In the genomic region with DNA sequence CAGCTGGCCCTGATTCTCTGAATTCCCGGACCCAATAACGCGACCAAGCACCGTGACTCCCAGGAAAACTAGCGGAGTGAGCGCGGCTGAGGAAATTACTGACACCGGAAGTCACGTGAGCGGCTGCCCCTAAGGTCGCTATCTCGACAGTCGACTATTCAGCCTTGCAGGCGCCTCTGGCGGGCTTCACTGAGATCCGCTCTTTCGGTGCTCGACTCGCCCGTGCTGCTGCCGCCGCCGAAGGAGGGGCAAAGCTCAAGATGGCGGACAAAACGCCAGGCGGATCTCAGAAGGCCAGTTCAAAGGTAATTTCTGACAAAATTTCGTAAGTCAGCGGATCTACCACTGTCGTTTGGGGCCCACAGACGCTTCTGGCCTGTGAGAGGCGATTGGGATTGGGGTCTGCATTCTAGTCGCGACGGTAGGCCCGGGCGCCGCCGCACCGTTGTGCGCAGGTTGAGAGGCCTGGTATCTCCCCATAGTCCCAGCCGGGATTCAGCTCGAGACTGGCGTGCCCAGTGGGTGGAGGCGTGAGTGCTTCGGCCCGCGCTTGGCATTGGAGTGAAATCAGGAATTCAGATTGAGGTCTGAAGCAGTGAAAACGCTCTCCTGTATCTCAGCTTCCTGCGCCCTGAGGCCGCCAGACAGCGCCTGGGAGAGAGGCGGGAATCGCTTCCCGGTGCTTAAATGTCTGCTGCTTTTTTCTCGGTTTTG, we compare ENCODE assay signal across 1 cellular context.
TF ChIP-seq lines count a peak whose summit lies in the region.

A gene (plus strand): TSS at position 202 of the 714 bp plus-strand sequence. CDS start 59 bp downstream, at position 261.

TF ChIP-seq in K562, 482 proteins besides CTCF, POLR2A, EP300 and RAD21 (continued from another document and continues in another):
- TF ChIP-seq, protein P1, sequence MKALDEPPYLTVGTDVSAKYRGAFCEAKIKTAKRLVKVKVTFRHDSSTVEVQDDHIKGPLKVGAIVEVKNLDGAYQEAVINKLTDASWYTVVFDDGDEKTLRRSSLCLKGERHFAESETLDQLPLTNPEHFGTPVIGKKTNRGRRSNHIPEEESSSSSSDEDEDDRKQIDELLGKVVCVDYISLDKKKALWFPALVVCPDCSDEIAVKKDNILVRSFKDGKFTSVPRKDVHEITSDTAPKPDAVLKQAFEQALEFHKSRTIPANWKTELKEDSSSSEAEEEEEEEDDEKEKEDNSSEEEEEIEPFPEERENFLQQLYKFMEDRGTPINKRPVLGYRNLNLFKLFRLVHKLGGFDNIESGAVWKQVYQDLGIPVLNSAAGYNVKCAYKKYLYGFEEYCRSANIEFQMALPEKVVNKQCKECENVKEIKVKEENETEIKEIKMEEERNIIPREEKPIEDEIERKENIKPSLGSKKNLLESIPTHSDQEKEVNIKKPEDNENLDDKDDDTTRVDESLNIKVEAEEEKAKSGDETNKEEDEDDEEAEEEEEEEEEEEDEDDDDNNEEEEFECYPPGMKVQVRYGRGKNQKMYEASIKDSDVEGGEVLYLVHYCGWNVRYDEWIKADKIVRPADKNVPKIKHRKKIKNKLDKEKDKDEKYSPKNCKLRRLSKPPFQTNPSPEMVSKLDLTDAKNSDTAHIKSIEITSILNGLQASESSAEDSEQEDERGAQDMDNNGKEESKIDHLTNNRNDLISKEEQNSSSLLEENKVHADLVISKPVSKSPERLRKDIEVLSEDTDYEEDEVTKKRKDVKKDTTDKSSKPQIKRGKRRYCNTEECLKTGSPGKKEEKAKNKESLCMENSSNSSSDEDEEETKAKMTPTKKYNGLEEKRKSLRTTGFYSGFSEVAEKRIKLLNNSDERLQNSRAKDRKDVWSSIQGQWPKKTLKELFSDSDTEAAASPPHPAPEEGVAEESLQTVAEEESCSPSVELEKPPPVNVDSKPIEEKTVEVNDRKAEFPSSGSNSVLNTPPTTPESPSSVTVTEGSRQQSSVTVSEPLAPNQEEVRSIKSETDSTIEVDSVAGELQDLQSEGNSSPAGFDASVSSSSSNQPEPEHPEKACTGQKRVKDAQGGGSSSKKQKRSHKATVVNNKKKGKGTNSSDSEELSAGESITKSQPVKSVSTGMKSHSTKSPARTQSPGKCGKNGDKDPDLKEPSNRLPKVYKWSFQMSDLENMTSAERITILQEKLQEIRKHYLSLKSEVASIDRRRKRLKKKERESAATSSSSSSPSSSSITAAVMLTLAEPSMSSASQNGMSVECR (CRISPR knock-in tag; IDR thresholded peaks at IDR 0.05): peak; percentile 81
- TF ChIP-seq CXXC5 (CRISPR knock-in tag; IDR thresholded peaks at IDR 0.05) (peak; percentile 94), FOXP1 (CRISPR knock-in tag; IDR thresholded peaks at IDR 0.05) (peak; percentile 67; the same call in 1 of the 2 replicates), GABPB2 (CRISPR knock-in tag; conservative IDR thresholded peaks at IDR 0.05) (no peak), SAFB (IDR thresholded peaks at IDR 0.05; ENCODE audit: borderline replicate concordance, low read depth, low read length) (no peak), MYC (IDR thresholded peaks at IDR 0.05; ENCODE audit: low read depth, low read length) (peak; percentile 91), MYC (CRISPR knock-in tag; IDR thresholded peaks at IDR 0.05; ENCODE audit: borderline replicate concordance, low read depth) (no peak; the same call in 1 of the 2 replicates), FOXK1 (CRISPR knock-in tag; IDR thresholded peaks at IDR 0.05; ENCODE audit: borderline replicate concordance) (peak; percentile 43; the same call in 1 of the 2 replicates), GTF2F1 (IDR thresholded peaks at IDR 0.05; ENCODE audit: low read depth, low read length) (peak; percentile 72; the same call in 1 of the 2 replicates), RBM15 (IDR thresholded peaks at IDR 0.05; ENCODE audit: insufficient read depth, low read length) (no peak), POLR3G (IDR thresholded peaks at IDR 0.05; ENCODE audit: extremely low read depth, insufficient read length, insufficient replicate concordance) (no peak), KAT7 (CRISPR knock-in tag; IDR thresholded peaks at IDR 0.05; ENCODE audit: borderline replicate concordance) (peak; percentile 98), ZNF584 (CRISPR knock-in tag; IDR thresholded peaks at IDR 0.05; ENCODE audit: low read depth) (peak; percentile 47; the same call in 1 of the 2 replicates), HNRNPL (IDR thresholded peaks at IDR 0.05; ENCODE audit: low read depth, low read length) (no peak), E2F3 (CRISPR knock-in tag; IDR thresholded peaks at IDR 0.05) (peak; percentile 70; the same call in 1 of the 2 replicates), RCOR1 (IDR thresholded peaks at IDR 0.05; ENCODE audit: borderline replicate concordance in 1 of 2, low read depth in 2 of 2, low read length in 2 of 2) (peak in 1 of 2 experiments; percentile 88; a peak in 2 of 4 replicates), ELF4 (CRISPR knock-in tag; IDR thresholded peaks at IDR 0.05) (no peak), KDM4B (IDR thresholded peaks at IDR 0.05; ENCODE audit: borderline replicate concordance in 2 of 2, low read depth in 1 of 2) (0 out of 4 replicates have a peak, but pooled peaks of 1 of the 2 experiments have one; percentile 72), XRCC5 (IDR thresholded peaks at IDR 0.05; ENCODE audit: low read depth, low read length) (peak; percentile 99), ILF3 (IDR thresholded peaks at IDR 0.05; ENCODE audit: borderline replicate concordance) (no peak), KDM5B (IDR thresholded peaks at IDR 0.05; ENCODE audit: insufficient replicate concordance, low read depth, low read length) (peak; percentile 84), POLR2B (IDR thresholded peaks at IDR 0.05; ENCODE audit: low read depth, partially characterized antibody) (peak; percentile 62), MTA3 (IDR thresholded peaks at IDR 0.05; ENCODE audit: borderline replicate concordance) (peak; percentile 55), ATF7 (IDR thresholded peaks at IDR 0.05) (peak; percentile 79), LEF1 (IDR thresholded peaks at IDR 0.05) (peak; percentile 78), JUN (IDR thresholded peaks at IDR 0.05; ENCODE audit: borderline replicate concordance, low read depth, low read length) (peak; percentile 68), JUN (CRISPR knock-in tag; IDR thresholded peaks at IDR 0.05; ENCODE audit: borderline replicate concordance) (0 out of 2 replicates have a peak, but pooled peaks have one; percentile 82), ZNF589 (CRISPR knock-in tag; IDR thresholded peaks at IDR 0.05; ENCODE audit: low read depth) (peak; percentile 88)
- TF ChIP-seq, protein P2, sequence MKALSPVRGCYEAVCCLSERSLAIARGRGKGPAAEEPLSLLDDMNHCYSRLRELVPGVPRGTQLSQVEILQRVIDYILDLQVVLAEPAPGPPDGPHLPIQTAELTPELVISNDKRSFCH (CRISPR knock-in tag; IDR thresholded peaks at IDR 0.05): no peak
- TF ChIP-seq, protein P2 (tag; IDR thresholded peaks at IDR 0.05): peak; percentile 85
- TF ChIP-seq, protein P3, sequence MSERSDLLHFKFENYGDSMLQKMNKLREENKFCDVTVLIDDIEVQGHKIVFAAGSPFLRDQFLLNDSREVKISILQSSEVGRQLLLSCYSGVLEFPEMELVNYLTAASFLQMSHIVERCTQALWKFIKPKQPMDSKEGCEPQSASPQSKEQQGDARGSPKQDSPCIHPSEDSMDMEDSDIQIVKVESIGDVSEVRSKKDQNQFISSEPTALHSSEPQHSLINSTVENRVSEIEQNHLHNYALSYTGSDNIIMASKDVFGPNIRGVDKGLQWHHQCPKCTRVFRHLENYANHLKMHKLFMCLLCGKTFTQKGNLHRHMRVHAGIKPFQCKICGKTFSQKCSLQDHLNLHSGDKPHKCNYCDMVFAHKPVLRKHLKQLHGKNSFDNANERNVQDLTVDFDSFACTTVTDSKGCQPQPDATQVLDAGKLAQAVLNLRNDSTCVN (CRISPR knock-in tag; IDR thresholded peaks at IDR 0.05): no peak
- TF ChIP-seq, protein P4, sequence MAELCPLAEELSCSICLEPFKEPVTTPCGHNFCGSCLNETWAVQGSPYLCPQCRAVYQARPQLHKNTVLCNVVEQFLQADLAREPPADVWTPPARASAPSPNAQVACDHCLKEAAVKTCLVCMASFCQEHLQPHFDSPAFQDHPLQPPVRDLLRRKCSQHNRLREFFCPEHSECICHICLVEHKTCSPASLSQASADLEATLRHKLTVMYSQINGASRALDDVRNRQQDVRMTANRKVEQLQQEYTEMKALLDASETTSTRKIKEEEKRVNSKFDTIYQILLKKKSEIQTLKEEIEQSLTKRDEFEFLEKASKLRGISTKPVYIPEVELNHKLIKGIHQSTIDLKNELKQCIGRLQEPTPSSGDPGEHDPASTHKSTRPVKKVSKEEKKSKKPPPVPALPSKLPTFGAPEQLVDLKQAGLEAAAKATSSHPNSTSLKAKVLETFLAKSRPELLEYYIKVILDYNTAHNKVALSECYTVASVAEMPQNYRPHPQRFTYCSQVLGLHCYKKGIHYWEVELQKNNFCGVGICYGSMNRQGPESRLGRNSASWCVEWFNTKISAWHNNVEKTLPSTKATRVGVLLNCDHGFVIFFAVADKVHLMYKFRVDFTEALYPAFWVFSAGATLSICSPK (IDR thresholded peaks at IDR 0.05; ENCODE audit: borderline replicate concordance): no peak
- TF ChIP-seq, protein P5, sequence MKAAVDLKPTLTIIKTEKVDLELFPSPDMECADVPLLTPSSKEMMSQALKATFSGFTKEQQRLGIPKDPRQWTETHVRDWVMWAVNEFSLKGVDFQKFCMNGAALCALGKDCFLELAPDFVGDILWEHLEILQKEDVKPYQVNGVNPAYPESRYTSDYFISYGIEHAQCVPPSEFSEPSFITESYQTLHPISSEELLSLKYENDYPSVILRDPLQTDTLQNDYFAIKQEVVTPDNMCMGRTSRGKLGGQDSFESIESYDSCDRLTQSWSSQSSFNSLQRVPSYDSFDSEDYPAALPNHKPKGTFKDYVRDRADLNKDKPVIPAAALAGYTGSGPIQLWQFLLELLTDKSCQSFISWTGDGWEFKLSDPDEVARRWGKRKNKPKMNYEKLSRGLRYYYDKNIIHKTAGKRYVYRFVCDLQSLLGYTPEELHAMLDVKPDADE (conservative IDR thresholded peaks at IDR 0.05; ENCODE audit: control insufficient read depth, low read depth, low read length): peak; percentile 96
- TF ChIP-seq, protein P6, sequence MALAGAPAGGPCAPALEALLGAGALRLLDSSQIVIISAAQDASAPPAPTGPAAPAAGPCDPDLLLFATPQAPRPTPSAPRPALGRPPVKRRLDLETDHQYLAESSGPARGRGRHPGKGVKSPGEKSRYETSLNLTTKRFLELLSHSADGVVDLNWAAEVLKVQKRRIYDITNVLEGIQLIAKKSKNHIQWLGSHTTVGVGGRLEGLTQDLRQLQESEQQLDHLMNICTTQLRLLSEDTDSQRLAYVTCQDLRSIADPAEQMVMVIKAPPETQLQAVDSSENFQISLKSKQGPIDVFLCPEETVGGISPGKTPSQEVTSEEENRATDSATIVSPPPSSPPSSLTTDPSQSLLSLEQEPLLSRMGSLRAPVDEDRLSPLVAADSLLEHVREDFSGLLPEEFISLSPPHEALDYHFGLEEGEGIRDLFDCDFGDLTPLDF (CRISPR knock-in tag; IDR thresholded peaks at IDR 0.05): peak; percentile 97
- TF ChIP-seq, protein P7, sequence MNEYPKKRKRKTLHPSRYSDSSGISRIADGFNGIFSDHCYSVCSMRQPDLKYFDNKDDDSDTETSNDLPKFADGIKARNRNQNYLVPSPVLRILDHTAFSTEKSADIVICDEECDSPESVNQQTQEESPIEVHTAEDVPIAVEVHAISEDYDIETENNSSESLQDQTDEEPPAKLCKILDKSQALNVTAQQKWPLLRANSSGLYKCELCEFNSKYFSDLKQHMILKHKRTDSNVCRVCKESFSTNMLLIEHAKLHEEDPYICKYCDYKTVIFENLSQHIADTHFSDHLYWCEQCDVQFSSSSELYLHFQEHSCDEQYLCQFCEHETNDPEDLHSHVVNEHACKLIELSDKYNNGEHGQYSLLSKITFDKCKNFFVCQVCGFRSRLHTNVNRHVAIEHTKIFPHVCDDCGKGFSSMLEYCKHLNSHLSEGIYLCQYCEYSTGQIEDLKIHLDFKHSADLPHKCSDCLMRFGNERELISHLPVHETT (CRISPR knock-in tag; conservative IDR thresholded peaks at IDR 0.05 in 1 of 2, IDR thresholded peaks at IDR 0.05 in 1 of 2): peak in 1 of 2 experiments; percentile 88; a peak in 2 of 4 replicates
- TF ChIP-seq, protein P8, sequence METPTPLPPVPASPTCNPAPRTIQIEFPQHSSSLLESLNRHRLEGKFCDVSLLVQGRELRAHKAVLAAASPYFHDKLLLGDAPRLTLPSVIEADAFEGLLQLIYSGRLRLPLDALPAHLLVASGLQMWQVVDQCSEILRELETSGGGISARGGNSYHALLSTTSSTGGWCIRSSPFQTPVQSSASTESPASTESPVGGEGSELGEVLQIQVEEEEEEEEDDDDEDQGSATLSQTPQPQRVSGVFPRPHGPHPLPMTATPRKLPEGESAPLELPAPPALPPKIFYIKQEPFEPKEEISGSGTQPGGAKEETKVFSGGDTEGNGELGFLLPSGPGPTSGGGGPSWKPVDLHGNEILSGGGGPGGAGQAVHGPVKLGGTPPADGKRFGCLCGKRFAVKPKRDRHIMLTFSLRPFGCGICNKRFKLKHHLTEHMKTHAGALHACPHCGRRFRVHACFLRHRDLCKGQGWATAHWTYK (CRISPR knock-in tag; IDR thresholded peaks at IDR 0.05): peak; percentile 90
- TF ChIP-seq, protein P9, sequence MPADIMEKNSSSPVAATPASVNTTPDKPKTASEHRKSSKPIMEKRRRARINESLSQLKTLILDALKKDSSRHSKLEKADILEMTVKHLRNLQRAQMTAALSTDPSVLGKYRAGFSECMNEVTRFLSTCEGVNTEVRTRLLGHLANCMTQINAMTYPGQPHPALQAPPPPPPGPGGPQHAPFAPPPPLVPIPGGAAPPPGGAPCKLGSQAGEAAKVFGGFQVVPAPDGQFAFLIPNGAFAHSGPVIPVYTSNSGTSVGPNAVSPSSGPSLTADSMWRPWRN (IDR thresholded peaks at IDR 0.05; ENCODE audit: low read depth): peak; percentile 27; the same call in 1 of the 2 replicates
- TF ChIP-seq, protein P10, sequence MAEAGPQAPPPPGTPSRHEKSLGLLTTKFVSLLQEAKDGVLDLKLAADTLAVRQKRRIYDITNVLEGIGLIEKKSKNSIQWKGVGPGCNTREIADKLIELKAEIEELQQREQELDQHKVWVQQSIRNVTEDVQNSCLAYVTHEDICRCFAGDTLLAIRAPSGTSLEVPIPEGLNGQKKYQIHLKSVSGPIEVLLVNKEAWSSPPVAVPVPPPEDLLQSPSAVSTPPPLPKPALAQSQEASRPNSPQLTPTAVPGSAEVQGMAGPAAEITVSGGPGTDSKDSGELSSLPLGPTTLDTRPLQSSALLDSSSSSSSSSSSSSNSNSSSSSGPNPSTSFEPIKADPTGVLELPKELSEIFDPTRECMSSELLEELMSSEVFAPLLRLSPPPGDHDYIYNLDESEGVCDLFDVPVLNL (CRISPR knock-in tag; IDR thresholded peaks at IDR 0.05; ENCODE audit: low read depth): peak; percentile 80; the same call in 1 of the 2 replicates
- TF ChIP-seq, protein P11, sequence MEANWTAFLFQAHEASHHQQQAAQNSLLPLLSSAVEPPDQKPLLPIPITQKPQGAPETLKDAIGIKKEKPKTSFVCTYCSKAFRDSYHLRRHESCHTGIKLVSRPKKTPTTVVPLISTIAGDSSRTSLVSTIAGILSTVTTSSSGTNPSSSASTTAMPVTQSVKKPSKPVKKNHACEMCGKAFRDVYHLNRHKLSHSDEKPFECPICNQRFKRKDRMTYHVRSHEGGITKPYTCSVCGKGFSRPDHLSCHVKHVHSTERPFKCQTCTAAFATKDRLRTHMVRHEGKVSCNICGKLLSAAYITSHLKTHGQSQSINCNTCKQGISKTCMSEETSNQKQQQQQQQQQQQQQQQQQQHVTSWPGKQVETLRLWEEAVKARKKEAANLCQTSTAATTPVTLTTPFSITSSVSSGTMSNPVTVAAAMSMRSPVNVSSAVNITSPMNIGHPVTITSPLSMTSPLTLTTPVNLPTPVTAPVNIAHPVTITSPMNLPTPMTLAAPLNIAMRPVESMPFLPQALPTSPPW (CRISPR knock-in tag; IDR thresholded peaks at IDR 0.05): peak; percentile 78
